In genomic region chr6:157531986-157532365, GRCh38 we compare ENCODE assay signal across 10 cellular contexts.
DNase-seq lines count a peak whose midpoint lies in the region; ATAC-seq and TF ChIP-seq lines count a peak whose summit lies in the region.
"Had no signal": no experiment of that assay in that cellular context is flagged by ENCODE, and none has a peak within 500 bp of the region (broad histone marks: within the 10 kb centered on the region; RNA-seq: fewer than 3 reads in every experiment).

No MANE protein-coding gene starts in this region.

- POLR2A ChIA-PET in HCT116 (lab: Charles Lee), result no interaction called here
- POLR2A ChIA-PET in CD4-positive, alpha-beta T cell (lab: Charles Lee), result no interaction called here

- peak overlapping the region; percentile 15; the same call in 1 of the 2 replicates for H3K4me2 ChIP-seq in HCT116 (ENCODE audit: low read length)

- H3K4me1 ChIP-seq in HCT116 (ENCODE audit: control insufficient read depth in 1 of 2, insufficient read depth in 2 of 2, low read length in 2 of 2) (peaks cover 16 to 42% of the 10 kb centered on the region in 2 experiments), colonic mucosa (peaks cover 8% of the 10 kb centered on the region)

- no peaks in the 10 kb centered on the region for H3K9me3 Mint-ChIP-seq in stimulated activated memory B cell treated with anti-CD40 and anti-IgM and Interleukin-4, amounts not matched to agents 10 μg/mL and 1 μg/mL and 100 μg/mL, for 72 hours
- H3K9me3 Mint-ChIP-seq in CD4-positive, alpha-beta T cell, result no peaks in the 10 kb centered on the region
- H3K9me3 Mint-ChIP-seq: HFFc6 had no signal

- no peak for TF ChIP-seq POLR2A in HCT116 (IDR thresholded peaks at IDR 0.05; ENCODE audit: borderline replicate concordance, extremely low read depth, insufficient read depth, insufficient read length)

- intact Hi-C loops in HCT116 (cut with micrococcal nuclease), result no loop called here
- intact Hi-C loops in colonic mucosa (cut with DNase I), result no loop called here
- intact Hi-C loops in CD4-positive, alpha-beta T cell (cut with DNase I, micrococcal nuclease), result no loop called here

- peak overlapping the region; percentile 31 for H3K27ac Mint-ChIP-seq in stimulated activated memory B cell treated with anti-CD40 and anti-IgM and Interleukin-4, amounts not matched to agents 10 μg/mL and 1 μg/mL and 100 μg/mL, for 72 hours
- H3K27ac Mint-ChIP-seq in CD4-positive, alpha-beta T cell, result no peak overlapping the region
- H3K27ac Mint-ChIP-seq: HFFc6 had no signal

- BruUV-seq in HCT116 (replicated peaks; lab: Mats Ljungman, UMichigan), result no TSS peak

- no peak for TF ChIP-seq RAD21 in HCT116 (IDR thresholded peaks at IDR 0.05; ENCODE audit: low read depth)

- H3K79me2 ChIP-seq in HCT116 (ENCODE audit: insufficient read depth, low read length), result no peaks in the 10 kb centered on the region

- no peak overlapping the region for H3K9ac ChIP-seq in HCT116 (ENCODE audit: low read length)
- no peak overlapping the region for H3K9ac ChIP-seq in colonic mucosa (ENCODE audit: low read depth in 2 of 2, low read length in 2 of 2)

- no peaks in the 10 kb centered on the region for H3K9me2 ChIP-seq in HCT116 (ENCODE audit: insufficient read depth)

- DNase-seq in HCT116 (ENCODE audit: low read depth, low spot score), result no peak
- peak; percentile 53 for DNase-seq in colonic mucosa
- peak; percentile 78 for DNase-seq in mesenteric fat pad (ENCODE audit: low spot score)
- DNase-seq in DMS 273 treated with DMSO at 0.1 percent for 48 hours (lab: John Stamatoyannopoulos, UW), result no peak
- DNase-seq in NOMO-1 treated with DMSO at 0.1 percent for 48 hours (lab: John Stamatoyannopoulos, UW; ENCODE audit: unreplicated experiment), result no peak
- DNase-seq in CD4-positive, alpha-beta T cell, result no peak
- DNase-seq: HFFc6, NCI-H1417 treated with DMSO at 0.1 percent for 48 hours, NCI-H1930 had no signal

- H3K4me3 Mint-ChIP-seq in stimulated activated memory B cell treated with anti-CD40 and anti-IgM and Interleukin-4, amounts not matched to agents 10 μg/mL and 1 μg/mL and 100 μg/mL, for 72 hours, result no peak overlapping the region
- no peak overlapping the region for H3K4me3 Mint-ChIP-seq in CD4-positive, alpha-beta T cell
- H3K4me3 Mint-ChIP-seq: HFFc6 had no signal

- ATAC-seq in HCT116, result no peak
- no peak for ATAC-seq in stimulated activated memory B cell treated with anti-CD40 and anti-IgM and Interleukin-4, amounts not matched to agents 10 μg/mL and 1 μg/mL and 100 μg/mL, for 72 hours
- ATAC-seq in CD4-positive, alpha-beta T cell (ENCODE audit: poor library complexity), result no peak

- H3K9me3 ChIP-seq in HCT116 (ENCODE audit: control insufficient read depth in 1 of 2, insufficient read depth in 1 of 2, low read depth in 1 of 2, low read length in 2 of 2) (no peaks in the 10 kb centered on the region), colonic mucosa (no peaks in the 10 kb centered on the region)
- H3K9me3 ChIP-seq in CD4-positive, alpha-beta T cell (ENCODE audit: control insufficient read depth, low read length), result no peaks in the 10 kb centered on the region

- no peaks in the 10 kb centered on the region for H3K36me3 ChIP-seq in HCT116 (ENCODE audit: control insufficient read depth in 1 of 2, insufficient read depth in 2 of 2, low read length in 2 of 2)
- H3K36me3 ChIP-seq in colonic mucosa, result no peaks in the 10 kb centered on the region

- H2AFZ ChIP-seq in HCT116 (ENCODE audit: low read depth, low read length, poor library complexity, severe bottlenecking), result no peak overlapping the region

- RAD21 ChIA-PET in HCT116 (lab: Charles Lee; ENCODE audit: low non-redundant PET in 1 of 2, low total read pairs in 2 of 2, uncharacterized antibody in 2 of 2, unreplicated experiment in 2 of 2), result no interaction called here

- no peak overlapping the region for H3K27ac ChIP-seq in HCT116 (ENCODE audit: low read depth, low read length)
- peak overlapping the region; percentile 38 for H3K27ac ChIP-seq in colonic mucosa
- H3K27ac ChIP-seq in CD4-positive, alpha-beta T cell (ENCODE audit: low read depth, low read length), result no peak overlapping the region

- peaks cover 13% of the 10 kb centered on the region for H3K36me3 Mint-ChIP-seq in stimulated activated memory B cell treated with anti-CD40 and anti-IgM and Interleukin-4, amounts not matched to agents 10 μg/mL and 1 μg/mL and 100 μg/mL, for 72 hours
- no peaks in the 10 kb centered on the region for H3K36me3 Mint-ChIP-seq in CD4-positive, alpha-beta T cell (ENCODE audit: low read depth)

- no peaks in the 10 kb centered on the region for H4K20me1 ChIP-seq in HCT116 (ENCODE audit: insufficient read depth)

- no peaks in the 10 kb centered on the region for H3K27me3 Mint-ChIP-seq in stimulated activated memory B cell treated with anti-CD40 and anti-IgM and Interleukin-4, amounts not matched to agents 10 μg/mL and 1 μg/mL and 100 μg/mL, for 72 hours
- H3K27me3 Mint-ChIP-seq in CD4-positive, alpha-beta T cell, result no peaks in the 10 kb centered on the region

- H3K4me1 Mint-ChIP-seq in stimulated activated memory B cell treated with anti-CD40 and anti-IgM and Interleukin-4, amounts not matched to agents 10 μg/mL and 1 μg/mL and 100 μg/mL, for 72 hours, result peaks cover 60% of the 10 kb centered on the region
- peaks cover 34% of the 10 kb centered on the region for H3K4me1 Mint-ChIP-seq in CD4-positive, alpha-beta T cell (ENCODE audit: low read depth)

- CTCF ChIA-PET in HCT116 (lab: Charles Lee), result interaction anchor here (0.6 kb wide), 1 partner anchor 217 kb away, joined by 3 read pairs; no protein-coding TSS in a partner anchor
- CTCF ChIA-PET in CD4-positive, alpha-beta T cell (lab: Charles Lee), result no interaction called here

- H3K27me3 ChIP-seq in HCT116 (ENCODE audit: insufficient read depth, low read length) (no peaks in the 10 kb centered on the region), colonic mucosa (no peaks in the 10 kb centered on the region)
- no peaks in the 10 kb centered on the region for H3K27me3 ChIP-seq in CD4-positive, alpha-beta T cell (ENCODE audit: control insufficient read depth, insufficient read depth, low read length)

- TF ChIP-seq CTCF in HCT116 (IDR thresholded peaks at IDR 0.05 in 2 of 3, conservative IDR thresholded peaks at IDR 0.05 in 1 of 3; ENCODE audit: borderline replicate concordance in 1 of 3, insufficient read depth in 1 of 3, low read depth in 2 of 3, low read length in 2 of 3) (no peak), colonic mucosa (IDR thresholded peaks at IDR 0.05) (no peak)
- TF ChIP-seq CTCF in CD4-positive, alpha-beta T cell (IDR thresholded peaks at IDR 0.05), result no peak

- H3K4me3 ChIP-seq in HCT116 (replicated peaks in 1 of 2; ENCODE audit: low read depth in 1 of 2, low read length in 2 of 2) (no peak overlapping the region), colonic mucosa (no peak overlapping the region)

TF ChIP-seq in HCT116, 20 proteins besides CTCF, POLR2A, EP300 and RAD21:
- TF ChIP-seq EZH2phosphoT487 (IDR thresholded peaks at IDR 0.05; ENCODE audit: borderline replicate concordance), result no peak
- TF ChIP-seq ATF3 (IDR thresholded peaks at IDR 0.05), result no peak
- TF ChIP-seq, protein P1, sequence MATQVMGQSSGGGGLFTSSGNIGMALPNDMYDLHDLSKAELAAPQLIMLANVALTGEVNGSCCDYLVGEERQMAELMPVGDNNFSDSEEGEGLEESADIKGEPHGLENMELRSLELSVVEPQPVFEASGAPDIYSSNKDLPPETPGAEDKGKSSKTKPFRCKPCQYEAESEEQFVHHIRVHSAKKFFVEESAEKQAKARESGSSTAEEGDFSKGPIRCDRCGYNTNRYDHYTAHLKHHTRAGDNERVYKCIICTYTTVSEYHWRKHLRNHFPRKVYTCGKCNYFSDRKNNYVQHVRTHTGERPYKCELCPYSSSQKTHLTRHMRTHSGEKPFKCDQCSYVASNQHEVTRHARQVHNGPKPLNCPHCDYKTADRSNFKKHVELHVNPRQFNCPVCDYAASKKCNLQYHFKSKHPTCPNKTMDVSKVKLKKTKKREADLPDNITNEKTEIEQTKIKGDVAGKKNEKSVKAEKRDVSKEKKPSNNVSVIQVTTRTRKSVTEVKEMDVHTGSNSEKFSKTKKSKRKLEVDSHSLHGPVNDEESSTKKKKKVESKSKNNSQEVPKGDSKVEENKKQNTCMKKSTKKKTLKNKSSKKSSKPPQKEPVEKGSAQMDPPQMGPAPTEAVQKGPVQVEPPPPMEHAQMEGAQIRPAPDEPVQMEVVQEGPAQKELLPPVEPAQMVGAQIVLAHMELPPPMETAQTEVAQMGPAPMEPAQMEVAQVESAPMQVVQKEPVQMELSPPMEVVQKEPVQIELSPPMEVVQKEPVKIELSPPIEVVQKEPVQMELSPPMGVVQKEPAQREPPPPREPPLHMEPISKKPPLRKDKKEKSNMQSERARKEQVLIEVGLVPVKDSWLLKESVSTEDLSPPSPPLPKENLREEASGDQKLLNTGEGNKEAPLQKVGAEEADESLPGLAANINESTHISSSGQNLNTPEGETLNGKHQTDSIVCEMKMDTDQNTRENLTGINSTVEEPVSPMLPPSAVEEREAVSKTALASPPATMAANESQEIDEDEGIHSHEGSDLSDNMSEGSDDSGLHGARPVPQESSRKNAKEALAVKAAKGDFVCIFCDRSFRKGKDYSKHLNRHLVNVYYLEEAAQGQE (IDR thresholded peaks at IDR 0.05; ENCODE audit: low read depth), result no peak

Comparison
In these comparisons a context has a peak if more than half of its experiments do, and no peak if none do; other contexts are left out.
1. DNase-seq: peak in colonic mucosa (single experiment) and mesenteric fat pad (single experiment); none in HCT116 (single experiment), DMS 273 treated with DMSO at 0.1 percent for 48 hours (single experiment), NOMO-1 treated with DMSO at 0.1 percent for 48 hours (single experiment) and CD4-positive, alpha-beta T cell (0 of 10).